In genomic region chr20:62367483-62368302, GRCh38 we compare ENCODE assay signal across 1 cellular context.
TF ChIP-seq lines count a peak whose summit lies in the region.

No MANE protein-coding gene starts in this region.

TF ChIP-seq in HepG2, 621 proteins besides CTCF, POLR2A, EP300 and RAD21 (continued from another document and continues in another):
- TF ChIP-seq ARID2 (CRISPR knock-in tag; IDR thresholded peaks at IDR 0.05; ENCODE audit: borderline replicate concordance) (no peak; the same call in 1 of the 2 replicates), MXD3 (CRISPR knock-in tag; IDR thresholded peaks at IDR 0.05) (no peak; the same call in none of the 2 replicates), ZNF776 (CRISPR knock-in tag; IDR thresholded peaks at IDR 0.05) (no peak), KLF12 (CRISPR knock-in tag; IDR thresholded peaks at IDR 0.05; ENCODE audit: borderline replicate concordance) (0 out of 2 replicates have a peak, but pooled peaks have one; percentile 17), HOXA5 (CRISPR knock-in tag; IDR thresholded peaks at IDR 0.05) (no peak), ZNF512 (CRISPR knock-in tag; IDR thresholded peaks at IDR 0.05) (no peak), JUND (CRISPR knock-in tag; IDR thresholded peaks at IDR 0.05) (no peak), HNF1A (IDR thresholded peaks at IDR 0.05; ENCODE audit: low read depth) (no peak), HNF1A (CRISPR knock-in tag; IDR thresholded peaks at IDR 0.05; ENCODE audit: borderline replicate concordance) (peak; percentile 84), PRPF4 (IDR thresholded peaks at IDR 0.05; ENCODE audit: low read depth, low read length, poor library complexity, severe bottlenecking) (peak; percentile 30), NONO (IDR thresholded peaks at IDR 0.05) (no peak), NONO (CRISPR knock-in tag; conservative IDR thresholded peaks at IDR 0.05) (peak; percentile 87), ZNF564 (CRISPR knock-in tag; IDR thresholded peaks at IDR 0.05) (no peak), NRL (CRISPR knock-in tag; IDR thresholded peaks at IDR 0.05; ENCODE audit: borderline replicate concordance) (peak; percentile 86; the same call in 1 of the 2 replicates), HOXD1 (CRISPR knock-in tag; IDR thresholded peaks at IDR 0.05) (peak; percentile 78), ZNF329 (CRISPR knock-in tag; IDR thresholded peaks at IDR 0.05; ENCODE audit: low read depth) (peak; percentile 56), MTA3 (CRISPR knock-in tag; IDR thresholded peaks at IDR 0.05) (no peak), ZBTB14 (CRISPR knock-in tag; IDR thresholded peaks at IDR 0.05) (no peak), ELF1 (CRISPR knock-in tag; IDR thresholded peaks at IDR 0.05) (peak; percentile 50), PITX1 (CRISPR knock-in tag; IDR thresholded peaks at IDR 0.05) (peak; percentile 62; the same call in 1 of the 2 replicates), NFE2 (CRISPR knock-in tag; IDR thresholded peaks at IDR 0.05) (0 out of 2 replicates have a peak, but pooled peaks have one; percentile 6), FOXM1 (CRISPR knock-in tag; IDR thresholded peaks at IDR 0.05) (no peak), MYNN (CRISPR knock-in tag; IDR thresholded peaks at IDR 0.05; ENCODE audit: low read depth) (no peak; the same call in 1 of the 2 replicates), ZNF331 (CRISPR knock-in tag; IDR thresholded peaks at IDR 0.05) (no peak; the same call in 1 of the 2 replicates), RBAK (CRISPR knock-in tag; IDR thresholded peaks at IDR 0.05) (0 out of 2 replicates have a peak, but pooled peaks have one; percentile 17), ZNF160 (CRISPR knock-in tag; IDR thresholded peaks at IDR 0.05) (no peak; the same call in none of the 2 replicates), ZNF569 (CRISPR knock-in tag; IDR thresholded peaks at IDR 0.05; ENCODE audit: borderline replicate concordance) (no peak), ZBTB7B (CRISPR knock-in tag; IDR thresholded peaks at IDR 0.05) (peak; percentile 92), ELF4 (CRISPR knock-in tag; IDR thresholded peaks at IDR 0.05; ENCODE audit: borderline replicate concordance) (no peak; the same call in none of the 2 replicates), ZNF768 (CRISPR knock-in tag; IDR thresholded peaks at IDR 0.05) (peak; percentile 90), SYNCRIP (IDR thresholded peaks at IDR 0.05; ENCODE audit: insufficient read depth, low read depth, low read length) (no peak), NFKB2 (CRISPR knock-in tag; IDR thresholded peaks at IDR 0.05; ENCODE audit: borderline replicate concordance) (peak; percentile 65; the same call in 1 of the 2 replicates), ZSCAN25 (CRISPR knock-in tag; IDR thresholded peaks at IDR 0.05) (peak; percentile 37; the same call in 1 of the 2 replicates), HNRNPL (IDR thresholded peaks at IDR 0.05; ENCODE audit: low read depth, low read length) (peak; percentile 95), KDM3A (CRISPR knock-in tag; IDR thresholded peaks at IDR 0.05; ENCODE audit: low read depth) (peak; percentile 67; the same call in 1 of the 2 replicates)
- TF ChIP-seq, protein P1, sequence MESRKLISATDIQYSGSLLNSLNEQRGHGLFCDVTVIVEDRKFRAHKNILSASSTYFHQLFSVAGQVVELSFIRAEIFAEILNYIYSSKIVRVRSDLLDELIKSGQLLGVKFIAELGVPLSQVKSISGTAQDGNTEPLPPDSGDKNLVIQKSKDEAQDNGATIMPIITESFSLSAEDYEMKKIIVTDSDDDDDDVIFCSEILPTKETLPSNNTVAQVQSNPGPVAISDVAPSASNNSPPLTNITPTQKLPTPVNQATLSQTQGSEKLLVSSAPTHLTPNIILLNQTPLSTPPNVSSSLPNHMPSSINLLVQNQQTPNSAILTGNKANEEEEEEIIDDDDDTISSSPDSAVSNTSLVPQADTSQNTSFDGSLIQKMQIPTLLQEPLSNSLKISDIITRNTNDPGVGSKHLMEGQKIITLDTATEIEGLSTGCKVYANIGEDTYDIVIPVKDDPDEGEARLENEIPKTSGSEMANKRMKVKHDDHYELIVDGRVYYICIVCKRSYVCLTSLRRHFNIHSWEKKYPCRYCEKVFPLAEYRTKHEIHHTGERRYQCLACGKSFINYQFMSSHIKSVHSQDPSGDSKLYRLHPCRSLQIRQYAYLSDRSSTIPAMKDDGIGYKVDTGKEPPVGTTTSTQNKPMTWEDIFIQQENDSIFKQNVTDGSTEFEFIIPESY (CRISPR knock-in tag; IDR thresholded peaks at IDR 0.05) = peak; percentile 19; the same call in 1 of the 2 replicates
- TF ChIP-seq, protein P2, sequence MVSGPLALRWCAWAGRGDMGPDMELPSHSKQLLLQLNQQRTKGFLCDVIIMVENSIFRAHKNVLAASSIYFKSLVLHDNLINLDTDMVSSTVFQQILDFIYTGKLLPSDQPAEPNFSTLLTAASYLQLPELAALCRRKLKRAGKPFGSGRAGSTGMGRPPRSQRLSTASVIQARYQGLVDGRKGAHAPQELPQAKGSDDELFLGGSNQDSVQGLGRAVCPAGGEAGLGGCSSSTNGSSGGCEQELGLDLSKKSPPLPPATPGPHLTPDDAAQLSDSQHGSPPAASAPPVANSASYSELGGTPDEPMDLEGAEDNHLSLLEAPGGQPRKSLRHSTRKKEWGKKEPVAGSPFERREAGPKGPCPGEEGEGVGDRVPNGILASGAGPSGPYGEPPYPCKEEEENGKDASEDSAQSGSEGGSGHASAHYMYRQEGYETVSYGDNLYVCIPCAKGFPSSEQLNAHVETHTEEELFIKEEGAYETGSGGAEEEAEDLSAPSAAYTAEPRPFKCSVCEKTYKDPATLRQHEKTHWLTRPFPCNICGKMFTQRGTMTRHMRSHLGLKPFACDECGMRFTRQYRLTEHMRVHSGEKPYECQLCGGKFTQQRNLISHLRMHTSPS (CRISPR knock-in tag; IDR thresholded peaks at IDR 0.05; ENCODE audit: low read depth) = peak; percentile 56; the same call in 1 of the 2 replicates
- TF ChIP-seq, protein P3, sequence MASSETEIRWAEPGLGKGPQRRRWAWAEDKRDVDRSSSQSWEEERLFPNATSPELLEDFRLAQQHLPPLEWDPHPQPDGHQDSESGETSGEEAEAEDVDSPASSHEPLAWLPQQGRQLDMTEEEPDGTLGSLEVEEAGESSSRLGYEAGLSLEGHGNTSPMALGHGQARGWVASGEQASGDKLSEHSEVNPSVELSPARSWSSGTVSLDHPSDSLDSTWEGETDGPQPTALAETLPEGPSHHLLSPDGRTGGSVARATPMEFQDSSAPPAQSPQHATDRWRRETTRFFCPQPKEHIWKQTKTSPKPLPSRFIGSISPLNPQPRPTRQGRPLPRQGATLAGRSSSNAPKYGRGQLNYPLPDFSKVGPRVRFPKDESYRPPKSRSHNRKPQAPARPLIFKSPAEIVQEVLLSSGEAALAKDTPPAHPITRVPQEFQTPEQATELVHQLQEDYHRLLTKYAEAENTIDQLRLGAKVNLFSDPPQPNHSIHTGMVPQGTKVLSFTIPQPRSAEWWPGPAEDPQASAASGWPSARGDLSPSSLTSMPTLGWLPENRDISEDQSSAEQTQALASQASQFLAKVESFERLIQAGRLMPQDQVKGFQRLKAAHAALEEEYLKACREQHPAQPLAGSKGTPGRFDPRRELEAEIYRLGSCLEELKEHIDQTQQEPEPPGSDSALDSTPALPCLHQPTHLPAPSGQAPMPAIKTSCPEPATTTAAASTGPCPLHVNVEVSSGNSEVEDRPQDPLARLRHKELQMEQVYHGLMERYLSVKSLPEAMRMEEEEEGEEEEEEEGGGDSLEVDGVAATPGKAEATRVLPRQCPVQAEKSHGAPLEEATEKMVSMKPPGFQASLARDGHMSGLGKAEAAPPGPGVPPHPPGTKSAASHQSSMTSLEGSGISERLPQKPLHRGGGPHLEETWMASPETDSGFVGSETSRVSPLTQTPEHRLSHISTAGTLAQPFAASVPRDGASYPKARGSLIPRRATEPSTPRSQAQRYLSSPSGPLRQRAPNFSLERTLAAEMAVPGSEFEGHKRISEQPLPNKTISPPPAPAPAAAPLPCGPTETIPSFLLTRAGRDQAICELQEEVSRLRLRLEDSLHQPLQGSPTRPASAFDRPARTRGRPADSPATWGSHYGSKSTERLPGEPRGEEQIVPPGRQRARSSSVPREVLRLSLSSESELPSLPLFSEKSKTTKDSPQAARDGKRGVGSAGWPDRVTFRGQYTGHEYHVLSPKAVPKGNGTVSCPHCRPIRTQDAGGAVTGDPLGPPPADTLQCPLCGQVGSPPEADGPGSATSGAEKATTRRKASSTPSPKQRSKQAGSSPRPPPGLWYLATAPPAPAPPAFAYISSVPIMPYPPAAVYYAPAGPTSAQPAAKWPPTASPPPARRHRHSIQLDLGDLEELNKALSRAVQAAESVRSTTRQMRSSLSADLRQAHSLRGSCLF (CRISPR knock-in tag; IDR thresholded peaks at IDR 0.05; ENCODE audit: borderline replicate concordance) = no peak; the same call in 1 of the 2 replicates
- TF ChIP-seq, protein P4, sequence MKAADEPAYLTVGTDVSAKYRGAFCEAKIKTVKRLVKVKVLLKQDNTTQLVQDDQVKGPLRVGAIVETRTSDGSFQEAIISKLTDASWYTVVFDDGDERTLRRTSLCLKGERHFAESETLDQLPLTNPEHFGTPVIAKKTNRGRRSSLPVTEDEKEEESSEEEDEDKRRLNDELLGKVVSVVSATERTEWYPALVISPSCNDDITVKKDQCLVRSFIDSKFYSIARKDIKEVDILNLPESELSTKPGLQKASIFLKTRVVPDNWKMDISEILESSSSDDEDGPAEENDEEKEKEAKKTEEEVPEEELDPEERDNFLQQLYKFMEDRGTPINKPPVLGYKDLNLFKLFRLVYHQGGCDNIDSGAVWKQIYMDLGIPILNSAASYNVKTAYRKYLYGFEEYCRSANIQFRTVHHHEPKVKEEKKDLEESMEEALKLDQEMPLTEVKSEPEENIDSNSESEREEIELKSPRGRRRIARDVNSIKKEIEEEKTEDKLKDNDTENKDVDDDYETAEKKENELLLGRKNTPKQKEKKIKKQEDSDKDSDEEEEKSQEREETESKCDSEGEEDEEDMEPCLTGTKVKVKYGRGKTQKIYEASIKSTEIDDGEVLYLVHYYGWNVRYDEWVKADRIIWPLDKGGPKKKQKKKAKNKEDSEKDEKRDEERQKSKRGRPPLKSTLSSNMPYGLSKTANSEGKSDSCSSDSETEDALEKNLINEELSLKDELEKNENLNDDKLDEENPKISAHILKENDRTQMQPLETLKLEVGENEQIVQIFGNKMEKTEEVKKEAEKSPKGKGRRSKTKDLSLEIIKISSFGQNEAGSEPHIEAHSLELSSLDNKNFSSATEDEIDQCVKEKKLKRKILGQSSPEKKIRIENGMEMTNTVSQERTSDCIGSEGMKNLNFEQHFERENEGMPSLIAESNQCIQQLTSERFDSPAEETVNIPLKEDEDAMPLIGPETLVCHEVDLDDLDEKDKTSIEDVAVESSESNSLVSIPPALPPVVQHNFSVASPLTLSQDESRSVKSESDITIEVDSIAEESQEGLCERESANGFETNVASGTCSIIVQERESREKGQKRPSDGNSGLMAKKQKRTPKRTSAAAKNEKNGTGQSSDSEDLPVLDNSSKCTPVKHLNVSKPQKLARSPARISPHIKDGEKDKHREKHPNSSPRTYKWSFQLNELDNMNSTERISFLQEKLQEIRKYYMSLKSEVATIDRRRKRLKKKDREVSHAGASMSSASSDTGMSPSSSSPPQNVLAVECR (CRISPR knock-in tag; IDR thresholded peaks at IDR 0.05; ENCODE audit: borderline replicate concordance) = peak; percentile 53
